ENCODE assay signal across 22 cellular contexts in the genomic region with DNA sequence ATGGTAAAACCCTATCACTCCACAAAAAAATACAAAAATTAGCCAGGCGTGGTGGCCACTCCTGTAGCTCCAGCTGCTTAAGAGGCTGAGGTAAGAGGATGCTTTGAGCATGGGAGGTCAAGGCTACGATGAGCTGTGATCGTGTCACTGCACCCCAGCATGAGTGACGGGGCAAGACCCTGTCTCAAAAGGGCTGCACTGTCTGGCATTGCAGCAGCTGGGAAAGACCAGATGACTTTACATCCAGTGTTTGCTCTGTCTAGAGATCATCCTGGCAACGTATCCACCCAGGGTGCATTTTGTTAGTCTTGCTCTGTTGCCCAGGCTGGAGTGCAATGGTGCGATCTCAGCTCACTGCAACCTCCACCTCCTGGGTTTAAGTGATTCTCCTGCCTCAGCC. TPM values are rescaled to one million over a fixed set of nuclear protein-coding genes. Genes with fewer than 3 reads are reported as not detected.
DNase-seq lines count a peak whose midpoint lies in the region; ATAC-seq, FAIRE-seq and TF ChIP-seq lines count a peak whose summit lies in the region.
"Had no signal": no experiment of that assay in that cellular context is flagged by ENCODE, and none has a peak within 500 bp of the region (broad histone marks: within the 10 kb centered on the region; RNA-seq: fewer than 3 reads in every experiment).

No MANE protein-coding gene starts in this region.

- peaks cover 0 to 2% of the 10 kb centered on the region in 2 experiments for H4K20me1 ChIP-seq in H1 (replicated peaks in 1 of 2; ENCODE audit: control insufficient read depth in 1 of 2, insufficient read depth in 2 of 2, low read length in 2 of 2)

- H3K36me3 ChIP-seq in H1 (ENCODE audit: control insufficient read depth in 2 of 4, insufficient read depth in 4 of 4, low read length in 3 of 4) = no peaks in the 10 kb centered on the region
- H3K36me3 ChIP-seq: Peyer's patch had no signal

- peaks cover 27% of the 10 kb centered on the region for H3K4me1 Mint-ChIP-seq in osteocyte (ENCODE audit: unreplicated experiment)

- H3K23me2 ChIP-seq in H1 (ENCODE audit: low read depth, low read length) = no peaks in the 10 kb centered on the region

- H4K91ac ChIP-seq in H1 (replicated peaks; ENCODE audit: insufficient read length, low read length) = no peak overlapping the region

- TF ChIP-seq POLR2A in H1 (IDR thresholded peaks at IDR 0.05; ENCODE audit: control extremely low read depth in 1 of 2, low read depth in 2 of 2, low read length in 2 of 2) = no peak

- no peak overlapping the region for H2BK120ac ChIP-seq in H1 (replicated peaks; ENCODE audit: low read depth, low read length)

- H3K4me3 ChIP-seq in H1 (ENCODE audit: extremely low read depth in 1 of 4, insufficient read depth in 2 of 4, low read depth in 3 of 4, low read length in 4 of 4) = no peak overlapping the region
- H3K4me3 ChIP-seq: Peyer's patch had no signal

- CTCF ChIA-PET in H1 (lab: Charles Lee; ENCODE audit: partially characterized antibody) = interaction anchor here (1.6 kb wide), 1 partner anchor 39 kb away, joined by 4 read pairs; no protein-coding TSS in a partner anchor

- H3K79me1 ChIP-seq in H1 (ENCODE audit: low read depth, low read length) = peaks cover 16% of the 10 kb centered on the region

- no peak for TF ChIP-seq EP300 in H1 (IDR thresholded peaks at IDR 0.05; ENCODE audit: borderline replicate concordance in 1 of 2, low read depth in 2 of 2, low read length in 2 of 2)

- no peak overlapping the region for H3K14ac ChIP-seq in H1 (ENCODE audit: insufficient read length)

- H3K9me3 ChIP-seq in H1 (ENCODE audit: insufficient read depth in 2 of 2, low read depth in 1 of 2, low read length in 1 of 2) = no peaks in the 10 kb centered on the region
- H3K9me3 ChIP-seq: Peyer's patch, SK-N-SH had no signal

- no peak overlapping the region for H2AFZ ChIP-seq in H1 (ENCODE audit: low read length)

- DNase-seq in NCI-H82 (lab: John Stamatoyannopoulos, UW) = peak; percentile 52
- DNase-seq in NCI-H82 treated with DMSO at 0.1 percent for 48 hours (lab: John Stamatoyannopoulos, UW; ENCODE audit: unreplicated experiment) = no peak
- DNase-seq in H1 (ENCODE audit: low read depth in 1 of 2, low spot score in 2 of 2) = no peak
- DNase-seq in osteocyte (ENCODE audit: extremely low spot score, unreplicated experiment) = no peak
- DNase-seq in stimulated activated naive CD4-positive, alpha-beta T cell treated with Interleukin-2 at 50 U/mL for 16 hours (lab: John Stamatoyannopoulos, UW) = no peak
- DNase-seq in NCI-H2171 (lab: John Stamatoyannopoulos, UW) = no peak
- DNase-seq: AML-193, DMS79, H7, KG1, MV-4-11, NCI-H1417 treated with DMSO at 0.1 percent for 48 hours, NCI-H1930, NCI-H446, NCI-H526 treated with DMSO at 0.1 percent for 48 hours, Peyer's patch, SHP77 treated with DMSO at 0.1 percent for 48 hours, SK-N-SH had no signal

- H3K4ac ChIP-seq in H1 (replicated peaks; ENCODE audit: insufficient read length, low read depth, low read length) = no peak overlapping the region

- peaks cover 6% of the 10 kb centered on the region for H3K36me3 Mint-ChIP-seq in osteocyte (ENCODE audit: unreplicated experiment)

- no peak overlapping the region for H2BK20ac ChIP-seq in H1 (ENCODE audit: low read length)

- TF ChIP-seq CTCF in H1 (IDR thresholded peaks at IDR 0.05; ENCODE audit: control extremely low read depth in 1 of 3, insufficient read depth in 1 of 3, low read depth in 1 of 3, low read length in 3 of 3) (no peak), osteocyte (IDR thresholded peaks at IDR 0.05) (no peak)

- POLR2A ChIA-PET in H1 (lab: Charles Lee; ENCODE audit: partially characterized antibody) = interaction anchor here (0.7 kb wide), 1 partner anchor 149 kb away, joined by 4 read pairs; no protein-coding TSS in a partner anchor

- peaks cover 0 to 40% of the 10 kb centered on the region in 2 experiments; a peak in 2 of 4 replicates for H3K79me2 ChIP-seq in H1 (ENCODE audit: control insufficient read depth in 1 of 2, insufficient read depth in 2 of 2, low read length in 2 of 2)

- ATAC-seq in HG02798 (IDR thresholded peaks at IDR 0.05; ENCODE audit: poor library complexity, unreplicated experiment) (no peak), HG02623 (IDR thresholded peaks at IDR 0.05; ENCODE audit: unreplicated experiment) (no peak)

- H3K56ac ChIP-seq in H1 (replicated peaks; ENCODE audit: insufficient read length, low read depth, low read length) = no peak overlapping the region

- FAIRE-seq in H1 (lab: Jason Lieb, UNC) = no peak

- H2BK15ac ChIP-seq in H1 (ENCODE audit: low read length) = no peak overlapping the region

- TF ChIP-seq RAD21 in H1 (IDR thresholded peaks at IDR 0.05 in 1 of 2, conservative IDR thresholded peaks at IDR 0.05 in 1 of 2; ENCODE audit: low read depth in 2 of 2, low read length in 2 of 2) = no peak

- 98% methylated on average over 6 of the region's 6 CpGs; no CpG with 5 or more reads in 1 of the 2 experiments for WGBS in H1 (ENCODE audit: extremely low coverage in 1 of 2, insufficient coverage in 1 of 2, insufficient read length in 1 of 2, insufficient replicate concordance in 2 of 2, low coverage in 1 of 2, low lambda C conversion rate in 2 of 2, missing lambda C conversion rate in 1 of 2), 2 experiments

- H3K18ac ChIP-seq in H1 (ENCODE audit: extremely low read depth, low read length) = no peak overlapping the region

- no peak overlapping the region for H3K9ac ChIP-seq in H1 (replicated peaks in 1 of 4; ENCODE audit: extremely low read depth in 1 of 4, low read depth in 3 of 4, low read length in 3 of 4)
- H3K9ac ChIP-seq: SK-N-SH had no signal

- H3K27ac ChIP-seq in H1 (ENCODE audit: low read depth, low read length) = no peak overlapping the region
- H3K27ac ChIP-seq: 22Rv1, C4-2B had no signal

- no peak overlapping the region for H2BK12ac ChIP-seq in H1 (ENCODE audit: low read depth, low read length)

- H4K5ac ChIP-seq in H1 (ENCODE audit: insufficient read length, low read depth, low read length) = no peak overlapping the region

- H3K4me1 ChIP-seq in H1 (replicated peaks in 1 of 4; ENCODE audit: control insufficient read depth in 3 of 4, insufficient read depth in 4 of 4, low read length in 3 of 4) = peaks cover 0 to 3% (median 0%) of the 10 kb centered on the region in 4 experiments; a peak in 3 of 7 replicates
- H3K4me1 ChIP-seq: Peyer's patch had no signal

- no peaks in the 10 kb centered on the region for H3K27me3 ChIP-seq in H1 (replicated peaks in 1 of 4; ENCODE audit: control insufficient read depth in 3 of 4, extremely low read depth in 1 of 4, insufficient read depth in 3 of 4, low read length in 3 of 4)
- H3K27me3 ChIP-seq: Peyer's patch had no signal

- no peaks in the 10 kb centered on the region for H3K9me3 Mint-ChIP-seq in osteocyte (ENCODE audit: unreplicated experiment)

- no peak overlapping the region for H3K4me2 ChIP-seq in H1 (ENCODE audit: insufficient read depth in 1 of 2, low read depth in 2 of 2, low read length in 2 of 2)
- H3K4me2 ChIP-seq: SK-N-SH had no signal

- H3K27ac Mint-ChIP-seq in osteocyte (ENCODE audit: unreplicated experiment) = peak overlapping the region; percentile 95

- peak overlapping the region; percentile 73 for H2BK5ac ChIP-seq in H1 (ENCODE audit: low read depth, low read length)

- no peak overlapping the region for H4K8ac ChIP-seq in H1 (ENCODE audit: extremely low read depth, insufficient read depth, low read length)

- H3K27me3 Mint-ChIP-seq in osteocyte (ENCODE audit: unreplicated experiment) = no peaks in the 10 kb centered on the region

- no peak overlapping the region for H3K4me3 Mint-ChIP-seq in osteocyte (ENCODE audit: unreplicated experiment)

- peak overlapping the region; percentile 95 for H2AK5ac ChIP-seq in H1 (ENCODE audit: low read depth, low read length)

- H3K23ac ChIP-seq in H1 (ENCODE audit: insufficient read length) = no peak overlapping the region

TF ChIP-seq in H1, 55 proteins besides CTCF, POLR2A, EP300 and RAD21:
- TF ChIP-seq NRF1 (IDR thresholded peaks at IDR 0.05; ENCODE audit: low read depth, low read length) = no peak
- TF ChIP-seq SP4 (IDR thresholded peaks at IDR 0.05; ENCODE audit: low read length) = no peak
- TF ChIP-seq KDM5A (IDR thresholded peaks at IDR 0.05; ENCODE audit: low read length) = no peak
- no peak for TF ChIP-seq RNF2 (IDR thresholded peaks at IDR 0.05; ENCODE audit: borderline replicate concordance, low read depth, low read length, missing control alignments, poor library complexity, severe bottlenecking)
- no peak for TF ChIP-seq SIX5 (IDR thresholded peaks at IDR 0.05; ENCODE audit: low read depth, low read length)
- no peak for TF ChIP-seq TEAD4 (IDR thresholded peaks at IDR 0.05; ENCODE audit: low read depth, low read length)
- TF ChIP-seq HDAC6 (IDR thresholded peaks at IDR 0.05; ENCODE audit: low read depth, low read length) = no peak
- TF ChIP-seq KDM1A (IDR thresholded peaks at IDR 0.05; ENCODE audit: borderline replicate concordance, low read length) = no peak

RNA-seq across cellular contexts. Expression of gene MRM3, which starts 52.0 kb away (rescaled TPM):
- 20.8 and 22.3 TPM in 2 replicates for total RNA-seq in H1 (2021; fragmentation: NEBNext Ultra II Directional; extraction: Animal tissue kit (Norgen Biotek cat#: 25700))
- 10.1 and 10.7 TPM in 2 replicates for polyA plus RNA-seq in H1 (2011; rRNA removed)
- polyA plus RNA-seq in H1 (2011; cell fraction: cytosol; rRNA removed) = 19.0 TPM
- polyA plus RNA-seq in H1 (2011; cell fraction: nucleus; rRNA removed) = 10.9 TPM
- 15.8 to 20.2 TPM (median 16.4 TPM) in 4 replicates for polyA plus RNA-seq in H1 (2012, experiment 1 of 2)
- polyA plus RNA-seq in H1 (2012, experiment 2 of 2) = 14.2 TPM
- 12.4 TPM for polyA plus RNA-seq in H1 (2013, experiment 1 of 2)
- 12.6 TPM for polyA plus RNA-seq in H1 (2013, experiment 2 of 2)
- polyA minus RNA-seq in H1 (2011; rRNA and poly(A)+ RNA removed) = 11.5 and 14.0 TPM in 2 replicates
- polyA minus RNA-seq in H1 (2011; cell fraction: cytosol; rRNA and poly(A)+ RNA removed) = 14.1 TPM
- 35.0 TPM for polyA minus RNA-seq in H1 (2011; cell fraction: nucleus; rRNA and poly(A)+ RNA removed)
- 10.4 and 11.6 TPM in 2 replicates for total RNA-seq in osteocyte

RNA-seq across cellular contexts. Expression of gene GLOD4, which starts 52.1 kb away (rescaled TPM):
- total RNA-seq in H1 (2021; fragmentation: NEBNext Ultra II Directional; extraction: Animal tissue kit (Norgen Biotek cat#: 25700)) = 81.3 and 85.3 TPM in 2 replicates
- polyA plus RNA-seq in H1 (2011; rRNA removed) = 24.5 and 36.8 TPM in 2 replicates
- 55.4 TPM for polyA plus RNA-seq in H1 (2011; cell fraction: cytosol; rRNA removed)
- 12.7 TPM for polyA plus RNA-seq in H1 (2011; cell fraction: nucleus; rRNA removed)
- 87.7 to 101 TPM (median 89.9 TPM) in 4 replicates for polyA plus RNA-seq in H1 (2012, experiment 1 of 2)
- 44.3 TPM for polyA plus RNA-seq in H1 (2012, experiment 2 of 2)
- polyA plus RNA-seq in H1 (2013, experiment 1 of 2) = 38.2 TPM
- polyA plus RNA-seq in H1 (2013, experiment 2 of 2) = 38.0 TPM
- polyA minus RNA-seq in H1 (2011; rRNA and poly(A)+ RNA removed) = 23.8 and 24.3 TPM in 2 replicates
- polyA minus RNA-seq in H1 (2011; cell fraction: cytosol; rRNA and poly(A)+ RNA removed) = 19.1 TPM
- polyA minus RNA-seq in H1 (2011; cell fraction: nucleus; rRNA and poly(A)+ RNA removed) = 15.5 TPM
- 51.3 and 63.4 TPM in 2 replicates for total RNA-seq in osteocyte
